8 cellular contexts compared by ENCODE assay signal in genomic region chr2:197434541-197435513, GRCh38. TPM values are rescaled to one million over a fixed set of nuclear protein-coding genes. Genes with fewer than 3 reads are reported as not detected.
DNase-seq lines count a peak whose midpoint lies in the region; ATAC-seq and TF ChIP-seq lines count a peak whose summit lies in the region.

TSS of gene SF3B1 (minus strand) at chr2:197435028. CDS start at chr2:197434999, 29 bp downstream.

- DNase-seq in DMS 273 treated with DMSO at 0.1 percent for 48 hours (lab: John Stamatoyannopoulos, UW), result peak; percentile 90
- DNase-seq in OCI-M2 (lab: John Stamatoyannopoulos, UW; ENCODE audit: unreplicated experiment), result peak; percentile 69
- peak; percentile 98 for DNase-seq in activated T-cell treated with anti-CD3 and anti-CD28 coated beads for 4 hours
- DNase-seq in epithelial cell of esophagus (ENCODE audit: low read depth), result peak; percentile 99
- peak; percentile 95 to 98 for DNase-seq in stimulated activated CD8-positive, alpha-beta memory T cell treated with anti-CD3 and anti-CD28 coated beads, Interleukin-4, amount 100 ng/mL, for 1 hour (ENCODE audit: low read depth in 2 of 2, low spot score in 1 of 2)

- ATAC-seq in GM21529 (IDR thresholded peaks at IDR 0.05; ENCODE audit: unreplicated experiment), result peak; percentile 92

- no peaks in the 10 kb centered on the region for H3K9me3 ChIP-seq in mononuclear cell (ENCODE audit: low read depth, low read length)

- peaks cover 47% of the 10 kb centered on the region for H3K4me1 ChIP-seq in mononuclear cell (ENCODE audit: insufficient read depth, low read length)

- peak within 1 kb of the TSS; percentile 96 for H3K4me3 ChIP-seq in epithelial cell of esophagus (ENCODE audit: low read length)
- peak within 1 kb of the TSS; percentile 92 for H3K4me3 ChIP-seq in mononuclear cell (ENCODE audit: low read length)

- H3K27me3 Mint-ChIP-seq in IgD-negative memory B cell, result no peaks in the 10 kb centered on the region

- H3K27ac Mint-ChIP-seq in IgD-negative memory B cell, result peak within 1 kb of the TSS; percentile 96 to 100 (median 100)

- H3K36me3 Mint-ChIP-seq in IgD-negative memory B cell, result no peaks in the 10 kb centered on the region

- H3K27me3 ChIP-seq in mononuclear cell (ENCODE audit: insufficient read depth, low read length), result no peaks in the 10 kb centered on the region

- TF ChIP-seq CTCF in epithelial cell of esophagus (IDR thresholded peaks at IDR 0.05; ENCODE audit: insufficient read depth, low read depth, low read length, missing control alignments), result no peak

- H3K4me1 Mint-ChIP-seq in IgD-negative memory B cell, result peaks cover 36 to 40% (median 36%) of the 10 kb centered on the region in 3 donors

- peak within 1 kb of the TSS; percentile 96 to 100 (median 100) for H3K4me3 Mint-ChIP-seq in IgD-negative memory B cell

- no peaks in the 10 kb centered on the region for H3K9me3 Mint-ChIP-seq in IgD-negative memory B cell

RNA-seq across cellular contexts. Expression of gene SF3B1, which starts in this region (rescaled TPM):
- polyA plus RNA-seq in IgD-negative memory B cell, result 124 TPM
- 702 TPM for total RNA-seq in mononuclear cell

Comparison
In these comparisons a context has a peak if more than half of its experiments do, and no peak if none do; other contexts are left out.
1. Peak in every context shown above with its lines: DNase-seq, ATAC-seq and H3K4me3 ChIP-seq.